33 cellular contexts compared by ENCODE assay signal in genomic region chr14:96357216-96357615, GRCh38. TPM values are rescaled to one million over a fixed set of nuclear protein-coding genes. Genes with fewer than 3 reads are reported as not detected.
DNase-seq lines count a peak whose midpoint lies in the region; ATAC-seq, FAIRE-seq and TF ChIP-seq lines count a peak whose summit lies in the region.
"Had no signal": no experiment of that assay in that cellular context is flagged by ENCODE, and none has a peak within 500 bp of the region (broad histone marks: within the 10 kb centered on the region; RNA-seq: fewer than 3 reads in every experiment).

No MANE protein-coding gene starts in this region.

- in situ Hi-C loops in HepG2 (cut with HindIII; ENCODE audit: extremely low pct_ligation_motif_present, low pct_unique_long_range_greater_than_20kb): no loop called here

- H3K4me2 ChIP-seq in HepG2 (ENCODE audit: low read depth, low read length): no peak overlapping the region
- H3K4me2 ChIP-seq: BLaER1 had no signal

- no peaks in the 10 kb centered on the region for H3K27me3 Mint-ChIP-seq in chondrocyte (ENCODE audit: low read depth)
- H3K27me3 Mint-ChIP-seq in natural killer cell treated with Interleukin-12 subunit alpha and Interleukin-12 subunit beta and Interleukin-15 and Interleukin-18, amount 100 ng/mL, for 72 hours: no peaks in the 10 kb centered on the region
- H3K27me3 Mint-ChIP-seq: activated B cell treated with CpG ODN at 0.5 μM for 24 hours; activated CD4-positive, alpha-beta memory T cell treated with anti-CD3 and anti-CD28 coated beads for 36 hours; dendritic cell treated with granulocyte-macrophage colony-stimulating factor and Interleukin-4, amounts not matched to agents 40 ng/mL and 50 ng/mL, for 4 days had no signal

- H3K27me3 ChIP-seq in HepG2 (ENCODE audit: control insufficient read depth in 1 of 2, insufficient read depth in 2 of 2, low read length in 2 of 2) (no peaks in the 10 kb centered on the region; a peak in 1 of 5 replicates), right lobe of liver (no peaks in the 10 kb centered on the region)
- H3K27me3 ChIP-seq: ascending aorta, BLaER1, esophagus muscularis mucosa, foreskin keratinocyte, heart right ventricle, sigmoid colon, SJCRH30, thyroid gland had no signal

- intact Hi-C loops in HepG2 (cut with micrococcal nuclease; ENCODE audit: unreplicated experiment) (no loop called here), right lobe of liver (cut with DNase I) (no loop called here)

- peak; percentile 54; the same call in 2 of the 3 replicates for ATAC-seq in HepG2
- no peak for ATAC-seq in right lobe of liver
- ATAC-seq in natural killer cell treated with Interleukin-12 subunit alpha and Interleukin-12 subunit beta and Interleukin-15 and Interleukin-18, amount 100 ng/mL, for 72 hours: no peak
- ATAC-seq: foreskin keratinocyte, heart right ventricle, left ventricle myocardium superior, psoas muscle had no signal

- no TSS peak for BruUV-seq in HepG2 (replicated peaks; lab: Mats Ljungman, UMichigan)

- 91% methylated on average over 3 of the region's 3 CpGs for WGBS in HepG2 (ENCODE audit: low lambda C conversion rate)
- whole genome bisulfite sequencing in right lobe of liver (ENCODE audit: insufficient coverage, low coverage, low lambda C conversion rate, missing lambda C conversion rate): 89% methylated on average over 3 of the region's 3 CpGs

- peaks cover 31% of the 10 kb centered on the region for H3K79me2 ChIP-seq in HepG2 (ENCODE audit: insufficient read depth, low read length)

- no peak for TF ChIP-seq RAD21 in HepG2 (CRISPR knock-in tag; IDR thresholded peaks at IDR 0.05)

- H3K36me3 Mint-ChIP-seq in chondrocyte (ENCODE audit: low read depth): no peaks in the 10 kb centered on the region
- no peaks in the 10 kb centered on the region for H3K36me3 Mint-ChIP-seq in natural killer cell treated with Interleukin-12 subunit alpha and Interleukin-12 subunit beta and Interleukin-15 and Interleukin-18, amount 100 ng/mL, for 72 hours

- H3K9ac ChIP-seq in HepG2 (ENCODE audit: insufficient read depth, low read depth, low read length): no peak overlapping the region
- H3K9ac ChIP-seq: BLaER1 had no signal

- H3K36me3 ChIP-seq in HepG2 (replicated peaks in 1 of 2; ENCODE audit: control insufficient read depth in 1 of 2, insufficient read depth in 2 of 2, low read length in 2 of 2): no peaks in the 10 kb centered on the region
- H3K36me3 ChIP-seq in right lobe of liver: no peaks in the 10 kb centered on the region
- H3K36me3 ChIP-seq: esophagus muscularis mucosa, HAP-1, heart right ventricle, sigmoid colon, SJCRH30, thyroid gland had no signal

- TF ChIP-seq EP300 in HepG2 (IDR thresholded peaks at IDR 0.05; ENCODE audit: low read depth in 2 of 2, low read length in 2 of 2): no peak
- TF ChIP-seq EP300 in HepG2 (CRISPR knock-in tag; IDR thresholded peaks at IDR 0.05; ENCODE audit: borderline replicate concordance): no peak

- FAIRE-seq in HepG2 (lab: Jason Lieb, UNC): no peak
- FAIRE-seq: keratinocyte had no signal

- POLR2A ChIA-PET in HepG2 (lab: Yijun Ruan, JAX): no interaction called here
- POLR2A ChIA-PET in RWPE1 (lab: Yijun Ruan, JAX; ENCODE audit: low non-redundant PET): no interaction called here

- no peak overlapping the region for H2AFZ ChIP-seq in HepG2 (ENCODE audit: low read length)

- H4K20me1 ChIP-seq in HepG2 (ENCODE audit: insufficient read depth, low read length): no peaks in the 10 kb centered on the region

- H3K4me3 ChIP-seq in HepG2 (replicated peaks in 1 of 3; ENCODE audit: insufficient read depth in 1 of 3, low read depth in 2 of 3, low read length in 3 of 3) (no peak overlapping the region), right lobe of liver (no peak overlapping the region)
- H3K4me3 ChIP-seq: ascending aorta, BLaER1, esophagus muscularis mucosa, HAP-1, heart right ventricle, psoas muscle, sigmoid colon, SJCRH30, thyroid gland had no signal

- DNase-seq in HepG2 (ENCODE audit: low spot score) (no peak), right lobe of liver (no peak), NAMALWA (ENCODE audit: low spot score) (peak; percentile 19), chondrocyte (ENCODE audit: low spot score) (no peak), RWPE1 (ENCODE audit: low spot score) (no peak), 8988T (no peak)
- no peak for DNase-seq in natural killer cell treated with Interleukin-12 subunit alpha and Interleukin-12 subunit beta and Interleukin-15 and Interleukin-18, amount 100 ng/mL, for 72 hours (ENCODE audit: low spot score)
- DNase-seq: activated B cell treated with CpG ODN at 0.5 μM for 24 hours; activated CD4-positive, alpha-beta memory T cell treated with anti-CD3 and anti-CD28 coated beads for 36 hours; activated gamma-delta T cell treated with Interleukin-2 at 50 U/mL for 16 hours; DMS153; foreskin keratinocyte; heart right ventricle; IMR-90; left ventricle myocardium superior; mesendoderm; NCI-H1092; NCI-H1694; NCI-H446; NCI-H774; psoas muscle; sigmoid colon; SJCRH30; stimulated activated CD4-positive, alpha-beta T cell treated with anti-CD3 and anti-CD28 coated beads, Interleukin-12 subunit alpha, Interleukin-12 subunit beta, amount 100 ng/mL, for 4 hours; stimulated activated CD4-positive, alpha-beta T cell treated with anti-CD3 and anti-CD28 coated beads, Interleukin-2, amount 100 ng/mL, for 48 hours; T-helper 1 cell; thyroid gland had no signal

- TF ChIP-seq POLR2A in HepG2 (IDR thresholded peaks at IDR 0.05; ENCODE audit: insufficient read depth in 1 of 2, low read depth in 2 of 2, low read length in 2 of 2): no peak
- TF ChIP-seq POLR2A in right lobe of liver (IDR thresholded peaks at IDR 0.05): no peak

- H3K4me1 ChIP-seq in HepG2 (ENCODE audit: insufficient read depth, low read length): peaks cover 20% of the 10 kb centered on the region
- H3K4me1 ChIP-seq in right lobe of liver: peaks cover 0 to 12% (median 5%) of the 10 kb centered on the region in 4 donors
- H3K4me1 ChIP-seq: SJCRH30 had no signal

- TF ChIP-seq CTCF in HepG2 (CRISPR knock-in tag; IDR thresholded peaks at IDR 0.05) (no peak), right lobe of liver (IDR thresholded peaks at IDR 0.05) (no peak), chondrocyte (IDR thresholded peaks at IDR 0.05) (peak; percentile 10), RWPE1 (conservative IDR thresholded peaks at IDR 0.05; ENCODE audit: low read depth) (no peak)

- no peak overlapping the region for H3K4me3 Mint-ChIP-seq in chondrocyte (ENCODE audit: unreplicated experiment)
- no peak overlapping the region for H3K4me3 Mint-ChIP-seq in natural killer cell treated with Interleukin-12 subunit alpha and Interleukin-12 subunit beta and Interleukin-15 and Interleukin-18, amount 100 ng/mL, for 72 hours
- H3K4me3 Mint-ChIP-seq: activated B cell treated with CpG ODN at 0.5 μM for 24 hours; activated CD4-positive, alpha-beta memory T cell treated with anti-CD3 and anti-CD28 coated beads for 36 hours; dendritic cell treated with granulocyte-macrophage colony-stimulating factor and Interleukin-4, amounts not matched to agents 40 ng/mL and 50 ng/mL, for 4 days had no signal

- peaks cover 26% of the 10 kb centered on the region for H3K4me1 Mint-ChIP-seq in chondrocyte (ENCODE audit: low read depth)
- H3K4me1 Mint-ChIP-seq in natural killer cell treated with Interleukin-12 subunit alpha and Interleukin-12 subunit beta and Interleukin-15 and Interleukin-18, amount 100 ng/mL, for 72 hours (ENCODE audit: low read depth in 2 of 2): peaks cover 17 to 32% of the 10 kb centered on the region in 2 donors

- H3K27ac ChIP-seq in HepG2 (ENCODE audit: extremely low read length, insufficient read depth, low read length) (no peak overlapping the region), right lobe of liver (no peak overlapping the region), RWPE1 (no peak overlapping the region)
- H3K27ac ChIP-seq: ascending aorta, BLaER1, esophagus muscularis mucosa, foreskin keratinocyte, heart right ventricle, psoas muscle, sigmoid colon, SJCRH30, thyroid gland had no signal

- CTCF ChIA-PET in HepG2 (lab: Yijun Ruan, JAX; ENCODE audit: low intra/inter-chr PET ratio, low total read pairs): no interaction called here
- CTCF ChIA-PET in RWPE1 (lab: Yijun Ruan, JAX): interaction anchor here (0.6 kb wide), 1 partner anchor 42 kb away, joined by 3 read pairs; no protein-coding TSS in a partner anchor

- peaks cover 3% of the 10 kb centered on the region for H3K9me3 Mint-ChIP-seq in chondrocyte (ENCODE audit: low read depth)
- no peaks in the 10 kb centered on the region for H3K9me3 Mint-ChIP-seq in natural killer cell treated with Interleukin-12 subunit alpha and Interleukin-12 subunit beta and Interleukin-15 and Interleukin-18, amount 100 ng/mL, for 72 hours
- H3K9me3 Mint-ChIP-seq: activated CD4-positive, alpha-beta memory T cell treated with anti-CD3 and anti-CD28 coated beads for 36 hours; dendritic cell treated with granulocyte-macrophage colony-stimulating factor and Interleukin-4, amounts not matched to agents 40 ng/mL and 50 ng/mL, for 4 days had no signal

- H3K9me3 ChIP-seq in HepG2 (ENCODE audit: low read length): no peaks in the 10 kb centered on the region
- no peaks in the 10 kb centered on the region for H3K9me3 ChIP-seq in right lobe of liver
- H3K9me3 ChIP-seq: ascending aorta, esophagus muscularis mucosa, HAP-1, psoas muscle, sigmoid colon, thyroid gland had no signal

- no peak overlapping the region for H3K27ac Mint-ChIP-seq in chondrocyte (ENCODE audit: unreplicated experiment)
- H3K27ac Mint-ChIP-seq in natural killer cell treated with Interleukin-12 subunit alpha and Interleukin-12 subunit beta and Interleukin-15 and Interleukin-18, amount 100 ng/mL, for 72 hours: no peak overlapping the region
- H3K27ac Mint-ChIP-seq: activated B cell treated with CpG ODN at 0.5 μM for 24 hours; activated CD4-positive, alpha-beta memory T cell treated with anti-CD3 and anti-CD28 coated beads for 36 hours; dendritic cell treated with granulocyte-macrophage colony-stimulating factor and Interleukin-4, amounts not matched to agents 40 ng/mL and 50 ng/mL, for 4 days had no signal

RNA-seq across cellular contexts. Expression of gene ATG2B, which starts 5.9 kb away (rescaled TPM):
- total RNA-seq in HepG2 (2016; rRNA removed; fragmentation: Illumina TruSeq; extraction: Trizol): 7.5 and 11.3 TPM in 2 replicates
- total RNA-seq in HepG2 (2016; cell fraction: cytosol; rRNA removed; fragmentation: Illumina TruSeq; extraction: Trizol; ENCODE audit: low read depth): 1.4 and 1.7 TPM in 2 replicates
- 7.7 and 10.8 TPM in 2 replicates for total RNA-seq in HepG2 (2016; cell fraction: insoluble cytoplasmic fraction; rRNA removed; fragmentation: Illumina TruSeq; extraction: Trizol)
- total RNA-seq in HepG2 (2016; cell fraction: membrane; rRNA removed; fragmentation: Illumina TruSeq; extraction: Trizol): 1.6 and 1.8 TPM in 2 replicates
- total RNA-seq in HepG2 (2016; cell fraction: nucleus; rRNA removed; fragmentation: Illumina TruSeq; extraction: Trizol): 11.1 and 15.1 TPM in 2 replicates
- polyA plus RNA-seq in HepG2 (2011; rRNA removed): 7.2 and 7.4 TPM in 2 replicates
- 3.2 and 4.5 TPM in 2 replicates for polyA plus RNA-seq in HepG2 (2011; cell fraction: cytosol; rRNA removed)
- polyA plus RNA-seq in HepG2 (2011; cell fraction: nucleus; rRNA removed): 17.3 and 18.9 TPM in 2 replicates
- 6.2 and 7.8 TPM in 2 replicates for polyA plus RNA-seq in HepG2 (2012)
- polyA plus RNA-seq in HepG2 (2016; cell fraction: cytosol; fragmentation: Illumina TruSeq; extraction: Trizol; ENCODE audit: low read depth): 0.18 and 0.27 TPM in 2 replicates
- polyA plus RNA-seq in HepG2 (2016; cell fraction: insoluble cytoplasmic fraction; fragmentation: Illumina TruSeq; extraction: Trizol; ENCODE audit: low read depth): 4.4 and 4.9 TPM in 2 replicates
- polyA plus RNA-seq in HepG2 (2016; cell fraction: membrane; fragmentation: Illumina TruSeq; extraction: Trizol; ENCODE audit: low read depth): 0.26 and 0.31 TPM in 2 replicates
- polyA plus RNA-seq in HepG2 (2016; cell fraction: nucleus; fragmentation: Illumina TruSeq; extraction: Trizol; ENCODE audit: insufficient read depth, low read depth): 12.3 and 14.0 TPM in 2 replicates
- 8.9 and 18.6 TPM in 2 replicates for polyA minus RNA-seq in HepG2 (2011; rRNA and poly(A)+ RNA removed; ENCODE audit: low replicate concordance)
- 5.2 and 12.1 TPM in 2 replicates for polyA minus RNA-seq in HepG2 (2011; cell fraction: cytosol; rRNA and poly(A)+ RNA removed)
- polyA minus RNA-seq in HepG2 (2011; cell fraction: nucleus; rRNA and poly(A)+ RNA removed): 60.4 and 61.2 TPM in 2 replicates
- total RNA-seq in right lobe of liver: 10 to 100 TPM; 13.9 to 24.4 (median 16.3) TPM
- total RNA-seq in chondrocyte: 17.0 to 18.1 TPM (median 17.8 TPM) in 3 replicates
- total RNA-seq in natural killer cell treated with Interleukin-12 subunit alpha and Interleukin-12 subunit beta and Interleukin-15 and Interleukin-18, amount 100 ng/mL, for 72 hours: 10 to 100 TPM; 19.1 to 31.8 TPM

RNA-seq across cellular contexts. Expression of gene GSKIP, which starts 6.1 kb away (rescaled TPM):
- total RNA-seq in HepG2 (2016; rRNA removed; fragmentation: Illumina TruSeq; extraction: Trizol) (27.3 and 52.3 TPM in 2 replicates), right lobe of liver (10 to 100 TPM in 5 of 6 experiments, 1 to 10 TPM in 1; 7.4 to 25.2 (median 15.5) TPM), chondrocyte (15.0 to 22.4 TPM (median 19.4 TPM) in 3 replicates)
- total RNA-seq in HepG2 (2016; cell fraction: cytosol; rRNA removed; fragmentation: Illumina TruSeq; extraction: Trizol; ENCODE audit: low read depth): 3.7 and 3.9 TPM in 2 replicates
- 28.0 and 52.9 TPM in 2 replicates for total RNA-seq in HepG2 (2016; cell fraction: insoluble cytoplasmic fraction; rRNA removed; fragmentation: Illumina TruSeq; extraction: Trizol)
- 10.2 and 11.8 TPM in 2 replicates for total RNA-seq in HepG2 (2016; cell fraction: membrane; rRNA removed; fragmentation: Illumina TruSeq; extraction: Trizol)
- 10.8 and 11.2 TPM in 2 replicates for total RNA-seq in HepG2 (2016; cell fraction: nucleus; rRNA removed; fragmentation: Illumina TruSeq; extraction: Trizol)
- polyA plus RNA-seq in HepG2 (2011; rRNA removed): 9.6 and 12.5 TPM in 2 replicates
- 4.6 and 9.0 TPM in 2 replicates for polyA plus RNA-seq in HepG2 (2011; cell fraction: cytosol; rRNA removed)
- 2.5 and 3.9 TPM in 2 replicates for polyA plus RNA-seq in HepG2 (2011; cell fraction: nucleus; rRNA removed)
- polyA plus RNA-seq in HepG2 (2012): 13.2 and 17.7 TPM in 2 replicates
- 2.5 and 2.7 TPM in 2 replicates for polyA plus RNA-seq in HepG2 (2016; cell fraction: cytosol; fragmentation: Illumina TruSeq; extraction: Trizol; ENCODE audit: low read depth)
- polyA plus RNA-seq in HepG2 (2016; cell fraction: insoluble cytoplasmic fraction; fragmentation: Illumina TruSeq; extraction: Trizol; ENCODE audit: low read depth): 30.5 and 35.4 TPM in 2 replicates
- 6.1 and 6.2 TPM in 2 replicates for polyA plus RNA-seq in HepG2 (2016; cell fraction: membrane; fragmentation: Illumina TruSeq; extraction: Trizol; ENCODE audit: low read depth)
- polyA plus RNA-seq in HepG2 (2016; cell fraction: nucleus; fragmentation: Illumina TruSeq; extraction: Trizol; ENCODE audit: insufficient read depth, low read depth): 11.0 and 12.3 TPM in 2 replicates
- 4.3 and 5.5 TPM in 2 replicates for polyA minus RNA-seq in HepG2 (2011; rRNA and poly(A)+ RNA removed; ENCODE audit: low replicate concordance)
- 6.6 and 7.2 TPM in 2 replicates for polyA minus RNA-seq in HepG2 (2011; cell fraction: cytosol; rRNA and poly(A)+ RNA removed)
- 4.8 and 11.6 TPM in 2 replicates for polyA minus RNA-seq in HepG2 (2011; cell fraction: nucleus; rRNA and poly(A)+ RNA removed)
- 10 to 100 TPM; 15.2 to 25.5 TPM for total RNA-seq in natural killer cell treated with Interleukin-12 subunit alpha and Interleukin-12 subunit beta and Interleukin-15 and Interleukin-18, amount 100 ng/mL, for 72 hours

RNA-seq across cellular contexts. Expression of gene AK7, which starts 34.7 kb away (rescaled TPM):
- total RNA-seq in HepG2 (2016; rRNA removed; fragmentation: Illumina TruSeq; extraction: Trizol): 0.48 and 0.93 TPM in 2 replicates
- total RNA-seq in HepG2 (2016; cell fraction: cytosol; rRNA removed; fragmentation: Illumina TruSeq; extraction: Trizol; ENCODE audit: low read depth): 0.26 TPM in 1 of 2 replicates, not detected in the other
- total RNA-seq in HepG2 (2016; cell fraction: insoluble cytoplasmic fraction; rRNA removed; fragmentation: Illumina TruSeq; extraction: Trizol): 0.56 and 0.77 TPM in 2 replicates
- 0.28 and 0.31 TPM in 2 replicates for total RNA-seq in HepG2 (2016; cell fraction: membrane; rRNA removed; fragmentation: Illumina TruSeq; extraction: Trizol)
- total RNA-seq in HepG2 (2016; cell fraction: nucleus; rRNA removed; fragmentation: Illumina TruSeq; extraction: Trizol): 0.28 and 0.56 TPM in 2 replicates
- polyA plus RNA-seq in HepG2 (2011; rRNA removed): 0.45 and 0.46 TPM in 2 replicates
- 0.28 and 0.43 TPM in 2 replicates for polyA plus RNA-seq in HepG2 (2011; cell fraction: cytosol; rRNA removed)
- polyA plus RNA-seq in HepG2 (2011; cell fraction: nucleus; rRNA removed): 0.23 and 0.26 TPM in 2 replicates
- polyA plus RNA-seq in HepG2 (2012): 0.45 and 0.97 TPM in 2 replicates
- 0.09 and 0.18 TPM in 2 replicates for polyA plus RNA-seq in HepG2 (2016; cell fraction: cytosol; fragmentation: Illumina TruSeq; extraction: Trizol; ENCODE audit: low read depth)
- polyA plus RNA-seq in HepG2 (2016; cell fraction: insoluble cytoplasmic fraction; fragmentation: Illumina TruSeq; extraction: Trizol; ENCODE audit: low read depth): 0.78 and 1.4 TPM in 2 replicates
- 0.22 and 0.45 TPM in 2 replicates for polyA plus RNA-seq in HepG2 (2016; cell fraction: membrane; fragmentation: Illumina TruSeq; extraction: Trizol; ENCODE audit: low read depth)
- polyA plus RNA-seq in HepG2 (2016; cell fraction: nucleus; fragmentation: Illumina TruSeq; extraction: Trizol; ENCODE audit: insufficient read depth, low read depth): 0.39 TPM in 1 of 2 replicates, not detected in the other
- polyA minus RNA-seq in HepG2 (2011; rRNA and poly(A)+ RNA removed; ENCODE audit: low replicate concordance): 1.9 and 2.0 TPM in 2 replicates
- 0.44 TPM in 1 of 2 replicates, not detected in the other for polyA minus RNA-seq in HepG2 (2011; cell fraction: cytosol; rRNA and poly(A)+ RNA removed)
- polyA minus RNA-seq in HepG2 (2011; cell fraction: nucleus; rRNA and poly(A)+ RNA removed): 0.25 and 0.64 TPM in 2 replicates
- total RNA-seq in right lobe of liver: 1 to 10 TPM in 2 of 6 experiments, under 1 TPM in 4; 0.31 to 1.9 (median 0.85) TPM
- total RNA-seq in chondrocyte: 0.05 TPM in 1 of 3 replicates, not detected in the others
- not detected for total RNA-seq in natural killer cell treated with Interleukin-12 subunit alpha and Interleukin-12 subunit beta and Interleukin-15 and Interleukin-18, amount 100 ng/mL, for 72 hours
- total RNA-seq: ascending aorta, IMR-90, SJCRH30 had no signal
